In genomic region chr1:174968750-174969244, GRCh38 we compare ENCODE assay signal across 8 cellular contexts. TPM values are rescaled to one million over a fixed set of nuclear protein-coding genes. Genes with fewer than 3 reads are reported as not detected.
DNase-seq lines count a peak whose midpoint lies in the region; ATAC-seq lines count a peak whose summit lies in the region.

No MANE protein-coding gene starts in this region.

- no peaks in the 10 kb centered on the region for H3K27me3 ChIP-seq in CD4-positive, CD25-positive, alpha-beta regulatory T cell (ENCODE audit: control insufficient read depth, insufficient read depth, low read length)

- intact Hi-C loops in Right ventricle myocardium inferior (cut with DNase I), result no loop called here

- no peaks in the 10 kb centered on the region for H3K27me3 Mint-ChIP-seq in CD4-positive, CD25-positive, alpha-beta regulatory T cell
- H3K27me3 Mint-ChIP-seq in activated CD4-positive, alpha-beta T cell treated with anti-CD3 and anti-CD28 coated beads, Interleukin-2, amount 10 ng/mL, durations not matched to agents 7 days and 5 days, result no peaks in the 10 kb centered on the region

- CTCF ChIA-PET in activated CD4-positive, alpha-beta T cell treated with anti-CD3 and anti-CD28 coated beads, Interleukin-2, amount 10 ng/mL, durations not matched to agents 7 days and 5 days (lab: Charles Lee), result interaction anchor here (0.6 to 1.9 kb wide), 3 partner anchors 14 to 824 kb away, joined by 3 to 5 read pairs (median 3); partner anchors contain the start of gene CACYBP

- no peaks in the 10 kb centered on the region for H3K9me3 Mint-ChIP-seq in CD4-positive, CD25-positive, alpha-beta regulatory T cell
- no peaks in the 10 kb centered on the region for H3K9me3 Mint-ChIP-seq in activated CD4-positive, alpha-beta T cell treated with anti-CD3 and anti-CD28 coated beads, Interleukin-2, amount 10 ng/mL, durations not matched to agents 7 days and 5 days

- H3K4me1 ChIP-seq in CD4-positive, CD25-positive, alpha-beta regulatory T cell (ENCODE audit: control insufficient read depth, insufficient read depth, low read length, poor library complexity, severe bottlenecking), result peaks cover 80% of the 10 kb centered on the region

- peaks cover 16% of the 10 kb centered on the region for H3K36me3 Mint-ChIP-seq in CD4-positive, CD25-positive, alpha-beta regulatory T cell
- peaks cover 27% of the 10 kb centered on the region for H3K36me3 Mint-ChIP-seq in activated CD4-positive, alpha-beta T cell treated with anti-CD3 and anti-CD28 coated beads, Interleukin-2, amount 10 ng/mL, durations not matched to agents 7 days and 5 days (ENCODE audit: low read depth)

- peak overlapping the region; percentile 81 for H3K27ac ChIP-seq in CD4-positive, CD25-positive, alpha-beta regulatory T cell (ENCODE audit: insufficient read depth, low read length, poor library complexity, severe bottlenecking)

- H3K9me3 ChIP-seq in CD4-positive, CD25-positive, alpha-beta regulatory T cell (ENCODE audit: control insufficient read depth in 2 of 2, low read length in 2 of 2), result no peaks in the 10 kb centered on the region

- POLR2A ChIA-PET in activated CD4-positive, alpha-beta T cell treated with anti-CD3 and anti-CD28 coated beads, Interleukin-2, amount 10 ng/mL, durations not matched to agents 7 days and 5 days (lab: Charles Lee), result interaction anchor here (1.0 to 3.1 kb wide), 2 partner anchors 30 to 169 kb away, joined by 4 to 10 read pairs; partner anchors contain the start of gene CACYBP

- peak in 2 of 3 donors; percentile 73 to 88 for DNase-seq in CD4-positive, CD25-positive, alpha-beta regulatory T cell
- peak; percentile 66 for DNase-seq in activated CD4-positive, alpha-beta T cell treated with anti-CD3 and anti-CD28 coated beads, Interleukin-2, amount 10 ng/mL, durations not matched to agents 7 days and 5 days
- peak; percentile 85 for DNase-seq in kidney glomerular epithelial cell (lab: John Stamatoyannopoulos, UW)
- DNase-seq in NCI-H526 (lab: John Stamatoyannopoulos, UW), result no peak
- no peak for DNase-seq in NCI-H2227 treated with DMSO at 0.1 percent for 48 hours (lab: John Stamatoyannopoulos, UW)
- DNase-seq in Right ventricle myocardium inferior (ENCODE audit: missing footprints), result no peak

- peak overlapping the region; percentile 77 to 84 (median 82) for H3K4me3 Mint-ChIP-seq in CD4-positive, CD25-positive, alpha-beta regulatory T cell
- peak overlapping the region; percentile 63 for H3K4me3 Mint-ChIP-seq in activated CD4-positive, alpha-beta T cell treated with anti-CD3 and anti-CD28 coated beads, Interleukin-2, amount 10 ng/mL, durations not matched to agents 7 days and 5 days

- peaks cover 46 to 84% (median 65%) of the 10 kb centered on the region in 4 donors for H3K4me1 Mint-ChIP-seq in CD4-positive, CD25-positive, alpha-beta regulatory T cell
- peaks cover 79% of the 10 kb centered on the region for H3K4me1 Mint-ChIP-seq in activated CD4-positive, alpha-beta T cell treated with anti-CD3 and anti-CD28 coated beads, Interleukin-2, amount 10 ng/mL, durations not matched to agents 7 days and 5 days

- peak; percentile 66 to 72 for ATAC-seq in CD4-positive, CD25-positive, alpha-beta regulatory T cell (ENCODE audit: low read depth in 2 of 2)
- ATAC-seq in GM19438 (IDR thresholded peaks at IDR 0.05; ENCODE audit: low read depth, unreplicated experiment) (peak; percentile 63), HG03432 (IDR thresholded peaks at IDR 0.05; ENCODE audit: unreplicated experiment) (peak; percentile 83), Right ventricle myocardium inferior (no peak)

- peaks cover 2% of the 10 kb centered on the region for H3K36me3 ChIP-seq in CD4-positive, CD25-positive, alpha-beta regulatory T cell (ENCODE audit: control insufficient read depth, insufficient read depth, low read length)

- H3K27ac Mint-ChIP-seq in CD4-positive, CD25-positive, alpha-beta regulatory T cell, result peak overlapping the region; percentile 90 to 98 (median 96)
- peak overlapping the region; percentile 96 for H3K27ac Mint-ChIP-seq in activated CD4-positive, alpha-beta T cell treated with anti-CD3 and anti-CD28 coated beads, Interleukin-2, amount 10 ng/mL, durations not matched to agents 7 days and 5 days

- peak overlapping the region; percentile 82 for H3K4me3 ChIP-seq in CD4-positive, CD25-positive, alpha-beta regulatory T cell (ENCODE audit: low read depth, low read length)

RNA-seq across cellular contexts. Expression of gene CACYBP, which starts 30.9 kb away (rescaled TPM):
- total RNA-seq in CD4-positive, CD25-positive, alpha-beta regulatory T cell, result 88.1 TPM
- 100 to 1,000 TPM; 153 to 217 (median 186) TPM for polyA plus RNA-seq in CD4-positive, CD25-positive, alpha-beta regulatory T cell
- total RNA-seq in activated CD4-positive, alpha-beta T cell treated with anti-CD3 and anti-CD28 coated beads, Interleukin-2, amount 10 ng/mL, durations not matched to agents 7 days and 5 days, result 100 to 1,000 TPM; 198 to 207 TPM
- 84.2 TPM for total RNA-seq in Right ventricle myocardium inferior

RNA-seq across cellular contexts. Expression of gene MRPS14, which starts 54.4 kb away (rescaled TPM):
- 15.2 TPM for total RNA-seq in CD4-positive, CD25-positive, alpha-beta regulatory T cell
- polyA plus RNA-seq in CD4-positive, CD25-positive, alpha-beta regulatory T cell, result 10 to 100 TPM; 60.3 to 83.8 (median 75.2) TPM
- 10 to 100 TPM; 34.5 to 34.6 TPM for total RNA-seq in activated CD4-positive, alpha-beta T cell treated with anti-CD3 and anti-CD28 coated beads, Interleukin-2, amount 10 ng/mL, durations not matched to agents 7 days and 5 days
- 29.2 TPM for total RNA-seq in Right ventricle myocardium inferior

Comparison
In these comparisons a context has a peak if more than half of its experiments do, and no peak if none do; other contexts are left out.
1. DNase-seq: peak in CD4-positive, CD25-positive, alpha-beta regulatory T cell (2 of 3), activated CD4-positive, alpha-beta T cell treated with anti-CD3 and anti-CD28 coated beads, Interleukin-2, amount 10 ng/mL, durations not matched to agents 7 days and 5 days (single experiment) and kidney glomerular epithelial cell (single experiment); none in NCI-H526 (0 of 2), NCI-H2227 treated with DMSO at 0.1 percent for 48 hours (single experiment) and Right ventricle myocardium inferior (single experiment).